ENCODE assay signal across 1 cellular context in the genomic region with DNA sequence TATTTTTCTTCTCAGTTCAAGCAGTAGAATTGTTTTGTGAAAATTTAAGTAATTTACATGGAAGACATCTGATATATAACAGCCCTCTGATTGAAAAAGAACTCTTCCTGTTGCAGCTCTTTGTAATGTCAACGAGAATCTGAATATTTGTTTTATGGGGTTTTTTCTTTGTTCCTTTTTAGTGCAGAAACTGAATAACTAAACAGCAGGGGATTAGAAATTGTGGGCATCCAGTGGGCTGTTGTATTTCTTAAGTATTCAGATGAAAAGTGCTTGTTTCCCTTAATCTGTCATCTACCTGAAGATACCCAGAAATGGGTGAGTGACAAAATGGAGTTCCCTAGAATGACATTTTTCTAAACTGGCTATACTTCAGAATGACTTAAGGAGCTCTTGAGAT.
TF ChIP-seq lines count a peak whose summit lies in the region.

No MANE protein-coding gene starts in this region.

TF ChIP-seq in WTC11, 78 proteins besides CTCF, POLR2A, EP300 and RAD21:
- TF ChIP-seq FOXP1 (CRISPR knock-in tag; IDR thresholded peaks at IDR 0.05; ENCODE audit: borderline replicate concordance): no peak
- no peak for TF ChIP-seq SMAD3 (CRISPR knock-in tag; IDR thresholded peaks at IDR 0.05; ENCODE audit: borderline replicate concordance)
- TF ChIP-seq, protein P1, sequence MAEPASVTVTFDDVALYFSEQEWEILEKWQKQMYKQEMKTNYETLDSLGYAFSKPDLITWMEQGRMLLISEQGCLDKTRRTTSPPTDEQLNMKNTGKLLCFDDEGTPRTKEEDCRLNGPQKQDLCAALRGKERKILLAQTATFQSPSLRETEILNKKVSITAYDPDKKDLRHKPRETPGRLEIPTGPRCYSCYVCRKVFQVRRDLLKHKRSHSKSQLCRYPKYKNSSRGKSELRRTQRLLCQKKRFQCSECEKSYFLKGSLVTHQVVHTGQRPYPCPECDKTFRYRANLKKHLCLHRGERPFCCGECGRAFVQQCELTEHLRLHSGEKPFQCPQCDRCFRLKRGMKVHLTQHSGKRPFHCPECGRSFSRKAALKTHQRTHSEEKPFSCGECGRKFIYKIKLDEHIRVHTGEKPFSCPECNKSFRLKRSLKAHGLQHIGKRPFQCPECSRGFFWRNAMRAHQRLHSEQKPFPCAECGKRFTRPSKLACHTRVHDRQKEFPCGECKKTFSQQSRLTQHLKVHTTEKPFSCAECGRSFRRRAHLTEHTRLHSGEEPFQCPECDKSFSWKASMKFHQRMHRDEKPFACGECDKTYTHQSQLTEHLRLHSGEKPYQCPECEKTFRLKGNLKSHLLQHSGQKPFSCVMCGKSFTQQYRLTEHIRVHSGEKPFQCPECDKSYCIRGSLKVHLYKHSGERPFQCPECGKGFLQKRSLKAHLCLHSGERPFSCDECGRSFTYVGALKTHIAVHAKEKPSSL (CRISPR knock-in tag; conservative IDR thresholded peaks at IDR 0.05): no peak
- TF ChIP-seq, protein P2, sequence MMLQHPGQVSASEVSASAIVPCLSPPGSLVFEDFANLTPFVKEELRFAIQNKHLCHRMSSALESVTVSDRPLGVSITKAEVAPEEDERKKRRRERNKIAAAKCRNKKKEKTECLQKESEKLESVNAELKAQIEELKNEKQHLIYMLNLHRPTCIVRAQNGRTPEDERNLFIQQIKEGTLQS (CRISPR knock-in tag; conservative IDR thresholded peaks at IDR 0.05): no peak
- TF ChIP-seq, protein P3, sequence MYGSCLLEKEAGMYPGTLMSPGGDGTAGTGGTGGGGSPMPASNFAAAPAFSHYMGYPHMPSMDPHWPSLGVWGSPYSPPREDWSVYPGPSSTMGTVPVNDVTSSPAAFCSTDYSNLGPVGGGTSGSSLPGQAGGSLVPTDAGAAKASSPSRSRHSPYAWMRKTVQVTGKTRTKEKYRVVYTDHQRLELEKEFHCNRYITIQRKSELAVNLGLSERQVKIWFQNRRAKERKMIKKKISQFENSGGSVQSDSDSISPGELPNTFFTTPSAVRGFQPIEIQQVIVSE (CRISPR knock-in tag; IDR thresholded peaks at IDR 0.05; ENCODE audit: borderline replicate concordance): no peak
- TF ChIP-seq ESRRA (CRISPR knock-in tag; IDR thresholded peaks at IDR 0.05; ENCODE audit: borderline replicate concordance): no peak
- TF ChIP-seq, protein P4, sequence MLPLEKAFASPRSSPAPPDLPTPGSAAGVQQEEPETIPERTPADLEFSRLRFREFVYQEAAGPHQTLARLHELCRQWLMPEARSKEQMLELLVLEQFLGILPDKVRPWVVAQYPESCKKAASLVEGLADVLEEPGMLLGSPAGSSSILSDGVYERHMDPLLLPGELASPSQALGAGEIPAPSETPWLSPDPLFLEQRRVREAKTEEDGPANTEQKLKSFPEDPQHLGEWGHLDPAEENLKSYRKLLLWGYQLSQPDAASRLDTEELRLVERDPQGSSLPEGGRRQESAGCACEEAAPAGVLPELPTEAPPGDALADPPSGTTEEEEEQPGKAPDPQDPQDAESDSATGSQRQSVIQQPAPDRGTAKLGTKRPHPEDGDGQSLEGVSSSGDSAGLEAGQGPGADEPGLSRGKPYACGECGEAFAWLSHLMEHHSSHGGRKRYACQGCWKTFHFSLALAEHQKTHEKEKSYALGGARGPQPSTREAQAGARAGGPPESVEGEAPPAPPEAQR (CRISPR knock-in tag; IDR thresholded peaks at IDR 0.05): no peak
- TF ChIP-seq, protein P5, sequence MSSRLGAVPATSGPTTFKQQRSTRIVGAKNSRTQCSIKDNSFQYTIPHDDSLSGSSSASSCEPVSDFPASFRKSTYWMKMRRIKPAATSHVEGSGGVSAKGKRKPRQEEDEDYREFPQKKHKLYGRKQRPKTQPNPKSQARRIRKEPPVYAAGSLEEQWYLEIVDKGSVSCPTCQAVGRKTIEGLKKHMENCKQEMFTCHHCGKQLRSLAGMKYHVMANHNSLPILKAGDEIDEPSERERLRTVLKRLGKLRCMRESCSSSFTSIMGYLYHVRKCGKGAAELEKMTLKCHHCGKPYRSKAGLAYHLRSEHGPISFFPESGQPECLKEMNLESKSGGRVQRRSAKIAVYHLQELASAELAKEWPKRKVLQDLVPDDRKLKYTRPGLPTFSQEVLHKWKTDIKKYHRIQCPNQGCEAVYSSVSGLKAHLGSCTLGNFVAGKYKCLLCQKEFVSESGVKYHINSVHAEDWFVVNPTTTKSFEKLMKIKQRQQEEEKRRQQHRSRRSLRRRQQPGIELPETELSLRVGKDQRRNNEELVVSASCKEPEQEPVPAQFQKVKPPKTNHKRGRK (CRISPR knock-in tag; IDR thresholded peaks at IDR 0.05; ENCODE audit: borderline replicate concordance): no peak
- TF ChIP-seq MXD4 (CRISPR knock-in tag; IDR thresholded peaks at IDR 0.05; ENCODE audit: borderline replicate concordance): no peak
- TF ChIP-seq TEAD1 (CRISPR knock-in tag; IDR thresholded peaks at IDR 0.05): no peak
- no peak for TF ChIP-seq RORB (CRISPR knock-in tag; IDR thresholded peaks at IDR 0.05)
- TF ChIP-seq, protein P6, sequence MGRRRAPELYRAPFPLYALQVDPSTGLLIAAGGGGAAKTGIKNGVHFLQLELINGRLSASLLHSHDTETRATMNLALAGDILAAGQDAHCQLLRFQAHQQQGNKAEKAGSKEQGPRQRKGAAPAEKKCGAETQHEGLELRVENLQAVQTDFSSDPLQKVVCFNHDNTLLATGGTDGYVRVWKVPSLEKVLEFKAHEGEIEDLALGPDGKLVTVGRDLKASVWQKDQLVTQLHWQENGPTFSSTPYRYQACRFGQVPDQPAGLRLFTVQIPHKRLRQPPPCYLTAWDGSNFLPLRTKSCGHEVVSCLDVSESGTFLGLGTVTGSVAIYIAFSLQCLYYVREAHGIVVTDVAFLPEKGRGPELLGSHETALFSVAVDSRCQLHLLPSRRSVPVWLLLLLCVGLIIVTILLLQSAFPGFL (CRISPR knock-in tag; IDR thresholded peaks at IDR 0.05; ENCODE audit: borderline replicate concordance): no peak
